Comparison of ENCODE assay signal across 10 cellular contexts in genomic region chr20:5719861-5720401, GRCh38. TPM values are rescaled to one million over a fixed set of nuclear protein-coding genes. Genes with fewer than 3 reads are reported as not detected.
DNase-seq lines count a peak whose midpoint lies in the region; ATAC-seq lines count a peak whose summit lies in the region.
"Had no signal": no experiment of that assay in that cellular context is flagged by ENCODE, and none has a peak within 500 bp of the region (broad histone marks: within the 10 kb centered on the region; RNA-seq: fewer than 3 reads in every experiment).

No MANE protein-coding gene starts in this region.

- ATAC-seq in HG02970 (IDR thresholded peaks at IDR 0.05; ENCODE audit: low FRiP score, unreplicated experiment) (no peak), GM18498 (IDR thresholded peaks at IDR 0.05; ENCODE audit: unreplicated experiment) (no peak), HG02981 (IDR thresholded peaks at IDR 0.05; ENCODE audit: unreplicated experiment) (no peak), HG02798 (IDR thresholded peaks at IDR 0.05; ENCODE audit: poor library complexity, unreplicated experiment) (no peak)

- peak; percentile 12 for DNase-seq in stimulated activated CD4-positive, alpha-beta T cell treated with anti-CD3 and anti-CD28 coated beads, Interleukin-1b, Interleukin-23, amount 100 ng/mL, for 48 hours
- no peak for DNase-seq in stimulated activated CD4-positive, alpha-beta T cell treated with anti-CD3 and anti-CD28 coated beads, Interleukin-4, amount 100 ng/mL, for 1 hour
- DNase-seq in OCI-M2 (lab: John Stamatoyannopoulos, UW; ENCODE audit: unreplicated experiment) (peak; percentile 53), dermis microvascular lymphatic vessel endothelial cell (ENCODE audit: low read depth in 2 of 2) (peak; percentile 52 to 72)
- DNase-seq: KG1; stimulated activated CD4-positive, alpha-beta T cell treated with anti-CD3 and anti-CD28 coated beads, Interleukin-4, amount 100 ng/mL, for 24 hours had no signal

RNA-seq across cellular contexts. Expression of gene SHLD1, which starts 30.3 kb away (rescaled TPM):
- total RNA-seq in dermis microvascular lymphatic vessel endothelial cell, result 2.4 and 3.5 TPM in 2 replicates
